ENCODE assay signal across 14 cellular contexts in genomic region chr16:3774156-3774767, GRCh38. TPM values are rescaled to one million over a fixed set of nuclear protein-coding genes. Genes with fewer than 3 reads are reported as not detected.
DNase-seq lines count a peak whose midpoint lies in the region; ATAC-seq, FAIRE-seq and TF ChIP-seq lines count a peak whose summit lies in the region.
"Had no signal": no experiment of that assay in that cellular context is flagged by ENCODE, and none has a peak within 500 bp of the region (broad histone marks: within the 10 kb centered on the region; RNA-seq: fewer than 3 reads in every experiment).

No MANE protein-coding gene starts in this region.

- H3K36me3 ChIP-seq in heart right ventricle (peaks cover 0 to 99% (median 49%) of the 10 kb centered on the region in 9 donors), subcutaneous abdominal adipose tissue (ENCODE audit: control insufficient read depth in 5 of 5, insufficient read depth in 5 of 5, low read length in 5 of 5) (peaks cover 16 to 75% (median 72%) of the 10 kb centered on the region in 5 donors), small intestine (ENCODE audit: control insufficient read depth in 2 of 2, insufficient read depth in 2 of 2, low read length in 2 of 2) (peaks cover 23 to 38% of the 10 kb centered on the region in 2 donors)

- DNase-seq in NCI-H2171 treated with DMSO at 0.1 percent for 48 hours (lab: John Stamatoyannopoulos, UW) = peak; percentile 51
- DNase-seq in NCI-H2171 (lab: John Stamatoyannopoulos, UW) = no peak
- DNase-seq in astrocyte of the hippocampus (ENCODE audit: low read depth, low spot score) = peak; percentile 47
- DNase-seq in heart right ventricle = peak; percentile 52 to 81
- DNase-seq in small intestine = no peak
- DNase-seq in HK-2 (ENCODE audit: unreplicated experiment) = no peak
- DNase-seq in RPMI8226 = no peak
- DNase-seq: ACHN; activated CD8-positive, alpha-beta memory T cell treated with anti-CD3 and anti-CD28 coated beads, Interleukin-2, amount 50 U/mL, for 48 hours; left lung; occipital lobe; Peyer's patch had no signal

- no peak overlapping the region for H3K4me3 ChIP-seq in heart right ventricle
- no peak overlapping the region for H3K4me3 ChIP-seq in subcutaneous abdominal adipose tissue (ENCODE audit: low read depth in 1 of 5, low read length in 5 of 5)
- H3K4me3 ChIP-seq in small intestine (ENCODE audit: low read depth in 1 of 2, low read length in 2 of 2) = no peak overlapping the region
- H3K4me3 ChIP-seq: left lung, Peyer's patch had no signal

- intact Hi-C loops in heart right ventricle (cut with DNase I) = loop anchor here in 3 of 10 donors (5.0 to 10.0 kb wide), 2 partner anchors 101 to 103 kb away; no protein-coding TSS in a partner anchor

- no peak for TF ChIP-seq CTCF in heart right ventricle (IDR thresholded peaks at IDR 0.05)

- H3K27me3 ChIP-seq in heart right ventricle = no peaks in the 10 kb centered on the region
- no peaks in the 10 kb centered on the region for H3K27me3 ChIP-seq in subcutaneous abdominal adipose tissue (ENCODE audit: control insufficient read depth in 5 of 5, insufficient read depth in 4 of 5, low read length in 5 of 5)
- no peaks in the 10 kb centered on the region for H3K27me3 ChIP-seq in small intestine (ENCODE audit: control insufficient read depth in 2 of 2, insufficient read depth in 2 of 2, low read length in 2 of 2)
- H3K27me3 ChIP-seq: left lung, Peyer's patch had no signal

- no peak overlapping the region for H3K9ac ChIP-seq in subcutaneous abdominal adipose tissue (ENCODE audit: low read length in 5 of 5)

- no peak for FAIRE-seq in small intestine (lab: Jason Lieb, UNC)
- FAIRE-seq: TTC549 had no signal

- ATAC-seq in heart right ventricle = peak; percentile 57 to 95 (median 86)
- ATAC-seq: left lung had no signal

- H3K9me3 ChIP-seq in heart right ventricle (no peaks in the 10 kb centered on the region), subcutaneous abdominal adipose tissue (ENCODE audit: control insufficient read depth in 5 of 5, low read length in 5 of 5) (no peaks in the 10 kb centered on the region), small intestine (ENCODE audit: control insufficient read depth, low read depth) (no peaks in the 10 kb centered on the region)
- H3K9me3 ChIP-seq: left lung, Peyer's patch had no signal

- H3K27ac ChIP-seq in heart right ventricle = peak overlapping the region in 6 of 10 donors; percentile 4 to 58 (median 34)
- H3K27ac ChIP-seq in subcutaneous abdominal adipose tissue (ENCODE audit: low read depth, low read length) = peak overlapping the region; percentile 13
- no peak overlapping the region for H3K27ac ChIP-seq in small intestine (ENCODE audit: low read depth in 1 of 2, low read length in 1 of 2)
- H3K27ac ChIP-seq: left lung, Peyer's patch had no signal

- peaks cover 6 to 47% (median 30%) of the 10 kb centered on the region in 9 donors for H3K4me1 ChIP-seq in heart right ventricle
- peaks cover 3 to 18% (median 13%) of the 10 kb centered on the region in 5 donors for H3K4me1 ChIP-seq in subcutaneous abdominal adipose tissue (ENCODE audit: control insufficient read depth in 5 of 5, insufficient read depth in 5 of 5, low read length in 5 of 5)
- no peaks in the 10 kb centered on the region for H3K4me1 ChIP-seq in small intestine (ENCODE audit: control insufficient read depth in 2 of 2, insufficient read depth in 1 of 2, low read depth in 1 of 2, low read length in 1 of 2)
- H3K4me1 ChIP-seq: Peyer's patch had no signal

- 20 to 38% methylated on average over 6 of the region's 6 CpGs for WGBS in heart right ventricle, 2 donors
- 62 to 82% (median 75%) methylated on average over 6 of the region's 6 CpGs for WGBS in small intestine, 3 donors

RNA-seq across cellular contexts. Expression of gene TRAP1, which starts 56.9 kb away (rescaled TPM):
- 100 to 1,000 TPM in 9 of 10 donors, 10 to 100 TPM in 1; 89.3 to 148 (median 128) TPM for total RNA-seq in heart right ventricle
- polyA plus RNA-seq in heart right ventricle = 100 to 1,000 TPM in 1 of 2 donors, 10 to 100 TPM in 1; 57.3 to 108 TPM
- polyA plus RNA-seq in small intestine = 10 to 100 TPM; 25.5 to 79.5 (median 49.4) TPM

Comparison
In these comparisons a context has a peak if more than half of its experiments do, and no peak if none do; other contexts are left out.
1. DNase-seq: peak in NCI-H2171 treated with DMSO at 0.1 percent for 48 hours (single experiment), astrocyte of the hippocampus (single experiment) and heart right ventricle (2 of 2); none in NCI-H2171 (single experiment), small intestine (single experiment), HK-2 (single experiment) and RPMI8226 (single experiment).
2. H3K27ac ChIP-seq: peak in heart right ventricle (6 of 10) and subcutaneous abdominal adipose tissue (single experiment); none in small intestine (0 of 2).